In the genomic region with DNA sequence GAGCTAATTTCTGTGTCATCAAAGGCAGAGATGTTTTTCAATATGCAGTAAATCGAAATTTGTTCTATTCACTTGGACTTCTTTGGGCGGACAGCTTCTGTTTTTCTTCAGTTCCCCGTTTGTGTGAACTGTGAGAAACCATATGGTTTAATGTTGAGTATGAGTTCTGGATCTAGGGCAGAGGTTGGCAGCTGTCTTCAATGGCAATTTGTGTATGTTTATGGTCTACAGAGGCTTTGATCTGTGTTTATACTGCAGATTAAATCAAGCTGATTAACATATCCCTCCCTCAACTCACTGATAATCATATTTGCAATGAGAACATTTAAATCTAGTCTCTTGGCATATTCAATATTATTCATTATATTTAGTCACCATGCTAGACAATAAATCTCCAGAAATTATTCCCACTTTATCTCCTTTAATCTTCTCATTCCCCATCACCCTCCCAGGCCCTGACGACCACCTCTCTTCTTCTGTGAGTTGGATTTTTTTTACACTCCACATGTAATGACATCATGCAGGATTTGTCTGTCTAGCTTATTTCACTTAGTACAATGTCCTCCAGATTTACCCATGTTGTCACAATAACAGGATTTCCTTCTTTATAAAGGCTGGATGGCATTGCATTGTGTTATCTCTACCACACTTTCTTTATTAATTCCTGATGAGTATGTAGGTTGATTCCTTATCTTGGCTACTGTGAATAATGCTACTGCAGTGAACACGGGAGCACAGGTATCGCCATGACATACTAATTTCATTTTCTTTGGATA, we compare ENCODE assay signal across 2 cellular contexts.
TF ChIP-seq lines count a peak whose summit lies in the region.

No MANE protein-coding gene starts in this region.

TF ChIP-seq in SK-N-SH, 30 proteins besides CTCF, POLR2A, EP300 and RAD21 (continued from another document):
- TF ChIP-seq, protein P1, sequence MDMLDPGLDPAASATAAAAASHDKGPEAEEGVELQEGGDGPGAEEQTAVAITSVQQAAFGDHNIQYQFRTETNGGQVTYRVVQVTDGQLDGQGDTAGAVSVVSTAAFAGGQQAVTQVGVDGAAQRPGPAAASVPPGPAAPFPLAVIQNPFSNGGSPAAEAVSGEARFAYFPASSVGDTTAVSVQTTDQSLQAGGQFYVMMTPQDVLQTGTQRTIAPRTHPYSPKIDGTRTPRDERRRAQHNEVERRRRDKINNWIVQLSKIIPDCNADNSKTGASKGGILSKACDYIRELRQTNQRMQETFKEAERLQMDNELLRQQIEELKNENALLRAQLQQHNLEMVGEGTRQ (IDR thresholded peaks at IDR 0.05; ENCODE audit: borderline replicate concordance, low read depth, low read length) = no peak
- TF ChIP-seq ELF1 (IDR thresholded peaks at IDR 0.05) = no peak
- TF ChIP-seq MXI1 (IDR thresholded peaks at IDR 0.05; ENCODE audit: low read depth, low read length) = no peak
- TF ChIP-seq RFX5 (IDR thresholded peaks at IDR 0.05; ENCODE audit: low read length) = no peak
- TF ChIP-seq FOSL2 (IDR thresholded peaks at IDR 0.05; ENCODE audit: borderline replicate concordance, low read depth) = no peak
- TF ChIP-seq, protein P2, sequence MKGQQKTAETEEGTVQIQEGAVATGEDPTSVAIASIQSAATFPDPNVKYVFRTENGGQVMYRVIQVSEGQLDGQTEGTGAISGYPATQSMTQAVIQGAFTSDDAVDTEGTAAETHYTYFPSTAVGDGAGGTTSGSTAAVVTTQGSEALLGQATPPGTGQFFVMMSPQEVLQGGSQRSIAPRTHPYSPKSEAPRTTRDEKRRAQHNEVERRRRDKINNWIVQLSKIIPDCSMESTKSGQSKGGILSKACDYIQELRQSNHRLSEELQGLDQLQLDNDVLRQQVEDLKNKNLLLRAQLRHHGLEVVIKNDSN (IDR thresholded peaks at IDR 0.05; ENCODE audit: borderline replicate concordance, low read depth) = no peak
- TF ChIP-seq SMC3 (IDR thresholded peaks at IDR 0.05; ENCODE audit: low read depth, low read length) = no peak
- TF ChIP-seq TAF1 (IDR thresholded peaks at IDR 0.05; ENCODE audit: borderline replicate concordance, low read depth, low read length) = no peak
- no peak for TF ChIP-seq POLR2AphosphoS5 (IDR thresholded peaks at IDR 0.05; ENCODE audit: low read depth, low read length)
- TF ChIP-seq, protein P3, sequence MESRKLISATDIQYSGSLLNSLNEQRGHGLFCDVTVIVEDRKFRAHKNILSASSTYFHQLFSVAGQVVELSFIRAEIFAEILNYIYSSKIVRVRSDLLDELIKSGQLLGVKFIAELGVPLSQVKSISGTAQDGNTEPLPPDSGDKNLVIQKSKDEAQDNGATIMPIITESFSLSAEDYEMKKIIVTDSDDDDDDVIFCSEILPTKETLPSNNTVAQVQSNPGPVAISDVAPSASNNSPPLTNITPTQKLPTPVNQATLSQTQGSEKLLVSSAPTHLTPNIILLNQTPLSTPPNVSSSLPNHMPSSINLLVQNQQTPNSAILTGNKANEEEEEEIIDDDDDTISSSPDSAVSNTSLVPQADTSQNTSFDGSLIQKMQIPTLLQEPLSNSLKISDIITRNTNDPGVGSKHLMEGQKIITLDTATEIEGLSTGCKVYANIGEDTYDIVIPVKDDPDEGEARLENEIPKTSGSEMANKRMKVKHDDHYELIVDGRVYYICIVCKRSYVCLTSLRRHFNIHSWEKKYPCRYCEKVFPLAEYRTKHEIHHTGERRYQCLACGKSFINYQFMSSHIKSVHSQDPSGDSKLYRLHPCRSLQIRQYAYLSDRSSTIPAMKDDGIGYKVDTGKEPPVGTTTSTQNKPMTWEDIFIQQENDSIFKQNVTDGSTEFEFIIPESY (IDR thresholded peaks at IDR 0.05; ENCODE audit: borderline replicate concordance, low read depth) = no peak
- no peak for TF ChIP-seq NRF1 (IDR thresholded peaks at IDR 0.05; ENCODE audit: low read depth, low read length)

TF ChIP-seq in SK-N-SH treated with all-trans-retinoic acid at 6 μM for 48 hours, 23 proteins besides CTCF, POLR2A, EP300 and RAD21 (continued from another document):
- TF ChIP-seq, protein P4, sequence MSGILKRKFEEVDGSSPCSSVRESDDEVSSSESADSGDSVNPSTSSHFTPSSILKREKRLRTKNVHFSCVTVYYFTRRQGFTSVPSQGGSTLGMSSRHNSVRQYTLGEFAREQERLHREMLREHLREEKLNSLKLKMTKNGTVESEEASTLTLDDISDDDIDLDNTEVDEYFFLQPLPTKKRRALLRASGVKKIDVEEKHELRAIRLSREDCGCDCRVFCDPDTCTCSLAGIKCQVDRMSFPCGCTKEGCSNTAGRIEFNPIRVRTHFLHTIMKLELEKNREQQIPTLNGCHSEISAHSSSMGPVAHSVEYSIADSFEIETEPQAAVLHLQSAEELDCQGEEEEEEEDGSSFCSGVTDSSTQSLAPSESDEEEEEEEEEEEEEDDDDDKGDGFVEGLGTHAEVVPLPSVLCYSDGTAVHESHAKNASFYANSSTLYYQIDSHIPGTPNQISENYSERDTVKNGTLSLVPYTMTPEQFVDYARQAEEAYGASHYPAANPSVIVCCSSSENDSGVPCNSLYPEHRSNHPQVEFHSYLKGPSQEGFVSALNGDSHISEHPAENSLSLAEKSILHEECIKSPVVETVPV (CRISPR knock-in tag; IDR thresholded peaks at IDR 0.05) = no peak
- TF ChIP-seq ISL1 (CRISPR knock-in tag; IDR thresholded peaks at IDR 0.05) = no peak
- TF ChIP-seq TOX (CRISPR knock-in tag; IDR thresholded peaks at IDR 0.05; ENCODE audit: borderline replicate concordance) = no peak
